In genomic region chr2:64727843-64728463, GRCh38 we compare ENCODE assay signal across 11 cellular contexts.
DNase-seq lines count a peak whose midpoint lies in the region; ATAC-seq, FAIRE-seq and TF ChIP-seq lines count a peak whose summit lies in the region.
"Had no signal": no experiment of that assay in that cellular context is flagged by ENCODE, and none has a peak within 500 bp of the region (broad histone marks: within the 10 kb centered on the region; RNA-seq: fewer than 3 reads in every experiment).

No MANE protein-coding gene starts in this region.

- peaks cover 46% of the 10 kb centered on the region for H3K4me1 Mint-ChIP-seq in activated naive CD8-positive, alpha-beta T cell treated with anti-CD3 and anti-CD28 coated beads, Interleukin-2, amount 10 ng/mL, durations not matched to agents 7 days and 5 days

- H3K9me3 ChIP-seq in HUES48 (ENCODE audit: control insufficient read depth, insufficient read depth, low read length) (no peaks in the 10 kb centered on the region), parathyroid adenoma (ENCODE audit: control insufficient read depth, low read length) (no peaks in the 10 kb centered on the region)
- H3K9me3 ChIP-seq: ascending aorta, gastrocnemius medialis, MG63 had no signal

- H3K9me3 Mint-ChIP-seq in activated naive CD8-positive, alpha-beta T cell treated with anti-CD3 and anti-CD28 coated beads, Interleukin-2, amount 10 ng/mL, durations not matched to agents 7 days and 5 days, result no peaks in the 10 kb centered on the region

- H3K9ac ChIP-seq in HUES48 (ENCODE audit: low read depth, low read length) (no peak overlapping the region), parathyroid adenoma (no peak overlapping the region)

- H3K36me3 Mint-ChIP-seq in activated naive CD8-positive, alpha-beta T cell treated with anti-CD3 and anti-CD28 coated beads, Interleukin-2, amount 10 ng/mL, durations not matched to agents 7 days and 5 days, result peaks cover 6% of the 10 kb centered on the region

- H3K4me1 ChIP-seq in HUES48 (ENCODE audit: control insufficient read depth, insufficient read depth, low read length), result peaks cover 37% of the 10 kb centered on the region
- H3K4me1 ChIP-seq in parathyroid adenoma, result peaks cover 14% of the 10 kb centered on the region

- peak overlapping the region; percentile 58 for H3K4me3 Mint-ChIP-seq in activated naive CD8-positive, alpha-beta T cell treated with anti-CD3 and anti-CD28 coated beads, Interleukin-2, amount 10 ng/mL, durations not matched to agents 7 days and 5 days

- no peak for DNase-seq in GM18507 (ENCODE audit: extremely low spot score, insufficient read length, low read depth)
- DNase-seq in activated naive CD8-positive, alpha-beta T cell treated with anti-CD3 and anti-CD28 coated beads, Interleukin-2, amount 10 ng/mL, durations not matched to agents 7 days and 5 days, result no peak
- DNase-seq in foreskin fibroblast, result no peak
- no peak for DNase-seq in hepatic stellate cell (ENCODE audit: low spot score)
- no peak for DNase-seq in GM03348 (ENCODE audit: low spot score)
- no peak for DNase-seq in NCI-H446 (lab: John Stamatoyannopoulos, UW)
- DNase-seq: gastrocnemius medialis, MG63 had no signal

- H3K27me3 ChIP-seq in HUES48 (ENCODE audit: control insufficient read depth, insufficient read depth, low read length) (no peaks in the 10 kb centered on the region), parathyroid adenoma (ENCODE audit: control insufficient read depth, insufficient read depth, low read length) (no peaks in the 10 kb centered on the region)
- H3K27me3 ChIP-seq: ascending aorta, gastrocnemius medialis, MG63 had no signal

- peak overlapping the region; percentile 31 for H2AFZ ChIP-seq in parathyroid adenoma

- ATAC-seq in activated naive CD8-positive, alpha-beta T cell treated with anti-CD3 and anti-CD28 coated beads, Interleukin-2, amount 10 ng/mL, durations not matched to agents 7 days and 5 days (ENCODE audit: low read depth), result no peak
- ATAC-seq: gastrocnemius medialis had no signal

- POLR2A ChIA-PET in activated naive CD8-positive, alpha-beta T cell treated with anti-CD3 and anti-CD28 coated beads, Interleukin-2, amount 10 ng/mL, durations not matched to agents 7 days and 5 days (lab: Charles Lee), result interaction anchor here (0.7 to 7.7 kb wide), 9 partner anchors 9 to 121 kb away, joined by 3 to 86 read pairs (median 3); partner anchors contain the start of gene SERTAD2

- H3K36me3 ChIP-seq in HUES48 (ENCODE audit: control insufficient read depth, insufficient read depth, low read length), result no peaks in the 10 kb centered on the region
- H3K36me3 ChIP-seq in parathyroid adenoma (ENCODE audit: control insufficient read depth, insufficient read depth, low read length), result no peaks in the 10 kb centered on the region
- H3K36me3 ChIP-seq: ascending aorta, gastrocnemius medialis, MG63 had no signal

- peak; percentile 67 for FAIRE-seq in GM18507 (lab: Jason Lieb, UNC)

- TF ChIP-seq CTCF in parathyroid adenoma (IDR thresholded peaks at IDR 0.05), result no peak
- no peak for TF ChIP-seq CTCF in foreskin fibroblast (IDR thresholded peaks at IDR 0.05; ENCODE audit: low read depth, low read length)

- no peak overlapping the region for H3K4me3 ChIP-seq in HUES48 (ENCODE audit: low read depth, low read length)
- H3K4me3 ChIP-seq in parathyroid adenoma (ENCODE audit: low read depth, low read length), result no peak overlapping the region
- no peak overlapping the region for H3K4me3 ChIP-seq in foreskin fibroblast (ENCODE audit: low read depth in 1 of 2, low read length in 2 of 2)
- H3K4me3 ChIP-seq: ascending aorta, gastrocnemius medialis, MG63 had no signal

- peak overlapping the region; percentile 93 for H3K27ac Mint-ChIP-seq in activated naive CD8-positive, alpha-beta T cell treated with anti-CD3 and anti-CD28 coated beads, Interleukin-2, amount 10 ng/mL, durations not matched to agents 7 days and 5 days

- H3K4me2 ChIP-seq in parathyroid adenoma (ENCODE audit: low read length), result no peak overlapping the region

- peak overlapping the region; percentile 12 for H3K27ac ChIP-seq in HUES48 (ENCODE audit: low read depth, low read length)
- no peak overlapping the region for H3K27ac ChIP-seq in parathyroid adenoma
- H3K27ac ChIP-seq: ascending aorta had no signal

- no peaks in the 10 kb centered on the region for H3K27me3 Mint-ChIP-seq in activated naive CD8-positive, alpha-beta T cell treated with anti-CD3 and anti-CD28 coated beads, Interleukin-2, amount 10 ng/mL, durations not matched to agents 7 days and 5 days

- peaks cover 4% of the 10 kb centered on the region for H3K79me2 ChIP-seq in parathyroid adenoma
